ENCODE assay signal across 2 cellular contexts in the genomic region with DNA sequence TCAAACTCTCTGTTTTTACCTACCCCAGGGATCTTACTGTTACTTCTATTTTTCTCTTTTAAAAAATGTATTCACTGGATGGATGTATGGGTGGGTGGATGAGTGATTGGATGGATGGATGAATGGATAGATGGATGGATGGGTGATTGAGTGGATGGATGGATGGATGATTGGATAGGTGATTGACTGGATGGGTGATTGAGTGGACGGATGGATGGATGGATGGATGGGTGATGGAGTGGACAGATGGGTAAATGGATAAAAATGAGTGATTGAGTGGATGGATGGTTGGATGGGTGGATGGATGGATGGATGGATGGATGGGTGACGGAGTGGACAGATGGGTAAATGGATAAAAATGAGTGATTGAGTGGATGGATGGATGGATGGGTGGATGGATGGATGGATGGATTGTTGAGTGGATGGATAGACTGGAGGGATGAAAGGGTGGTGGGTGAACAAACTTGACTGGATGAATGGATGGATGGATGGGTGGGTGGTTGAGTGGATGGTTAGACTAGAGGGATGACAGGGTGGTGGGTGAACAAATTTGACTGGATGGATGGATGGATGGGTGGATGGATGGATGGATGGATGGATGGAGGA.
TF ChIP-seq lines count a peak whose summit lies in the region.

No MANE protein-coding gene starts in this region.

TF ChIP-seq in HCT116, 20 proteins besides CTCF, POLR2A, EP300 and RAD21 (continued from another document):
- TF ChIP-seq EGR1 (IDR thresholded peaks at IDR 0.05; ENCODE audit: low read depth) = no peak
- TF ChIP-seq ELF1 (IDR thresholded peaks at IDR 0.05; ENCODE audit: borderline replicate concordance, low read depth) = no peak
- no peak for TF ChIP-seq EZH2 (IDR thresholded peaks at IDR 0.05)

TF ChIP-seq in K562, 482 proteins besides CTCF, POLR2A, EP300 and RAD21 (continued from another document and continues in another):
- TF ChIP-seq, protein P1, sequence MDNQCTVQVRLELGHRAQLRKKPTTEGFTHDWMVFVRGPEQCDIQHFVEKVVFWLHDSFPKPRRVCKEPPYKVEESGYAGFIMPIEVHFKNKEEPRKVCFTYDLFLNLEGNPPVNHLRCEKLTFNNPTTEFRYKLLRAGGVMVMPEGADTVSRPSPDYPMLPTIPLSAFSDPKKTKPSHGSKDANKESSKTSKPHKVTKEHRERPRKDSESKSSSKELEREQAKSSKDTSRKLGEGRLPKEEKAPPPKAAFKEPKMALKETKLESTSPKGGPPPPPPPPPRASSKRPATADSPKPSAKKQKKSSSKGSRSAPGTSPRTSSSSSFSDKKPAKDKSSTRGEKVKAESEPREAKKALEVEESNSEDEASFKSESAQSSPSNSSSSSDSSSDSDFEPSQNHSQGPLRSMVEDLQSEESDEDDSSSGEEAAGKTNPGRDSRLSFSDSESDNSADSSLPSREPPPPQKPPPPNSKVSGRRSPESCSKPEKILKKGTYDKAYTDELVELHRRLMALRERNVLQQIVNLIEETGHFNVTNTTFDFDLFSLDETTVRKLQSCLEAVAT (IDR thresholded peaks at IDR 0.05) = 0 out of 4 replicates have a peak, but pooled peaks of 1 of the 2 experiments have one; percentile 11
- TF ChIP-seq, protein P2, sequence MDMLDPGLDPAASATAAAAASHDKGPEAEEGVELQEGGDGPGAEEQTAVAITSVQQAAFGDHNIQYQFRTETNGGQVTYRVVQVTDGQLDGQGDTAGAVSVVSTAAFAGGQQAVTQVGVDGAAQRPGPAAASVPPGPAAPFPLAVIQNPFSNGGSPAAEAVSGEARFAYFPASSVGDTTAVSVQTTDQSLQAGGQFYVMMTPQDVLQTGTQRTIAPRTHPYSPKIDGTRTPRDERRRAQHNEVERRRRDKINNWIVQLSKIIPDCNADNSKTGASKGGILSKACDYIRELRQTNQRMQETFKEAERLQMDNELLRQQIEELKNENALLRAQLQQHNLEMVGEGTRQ (CRISPR knock-in tag; IDR thresholded peaks at IDR 0.05) = no peak
- no peak for TF ChIP-seq ZNF696 (CRISPR knock-in tag; conservative IDR thresholded peaks at IDR 0.05)
- no peak for TF ChIP-seq KLF13 (tag; IDR thresholded peaks at IDR 0.05; ENCODE audit: borderline replicate concordance, low read depth)
- TF ChIP-seq PCBP1 (IDR thresholded peaks at IDR 0.05; ENCODE audit: low read depth, low read length, poor library complexity, severe bottlenecking) = no peak
- TF ChIP-seq, protein P3, sequence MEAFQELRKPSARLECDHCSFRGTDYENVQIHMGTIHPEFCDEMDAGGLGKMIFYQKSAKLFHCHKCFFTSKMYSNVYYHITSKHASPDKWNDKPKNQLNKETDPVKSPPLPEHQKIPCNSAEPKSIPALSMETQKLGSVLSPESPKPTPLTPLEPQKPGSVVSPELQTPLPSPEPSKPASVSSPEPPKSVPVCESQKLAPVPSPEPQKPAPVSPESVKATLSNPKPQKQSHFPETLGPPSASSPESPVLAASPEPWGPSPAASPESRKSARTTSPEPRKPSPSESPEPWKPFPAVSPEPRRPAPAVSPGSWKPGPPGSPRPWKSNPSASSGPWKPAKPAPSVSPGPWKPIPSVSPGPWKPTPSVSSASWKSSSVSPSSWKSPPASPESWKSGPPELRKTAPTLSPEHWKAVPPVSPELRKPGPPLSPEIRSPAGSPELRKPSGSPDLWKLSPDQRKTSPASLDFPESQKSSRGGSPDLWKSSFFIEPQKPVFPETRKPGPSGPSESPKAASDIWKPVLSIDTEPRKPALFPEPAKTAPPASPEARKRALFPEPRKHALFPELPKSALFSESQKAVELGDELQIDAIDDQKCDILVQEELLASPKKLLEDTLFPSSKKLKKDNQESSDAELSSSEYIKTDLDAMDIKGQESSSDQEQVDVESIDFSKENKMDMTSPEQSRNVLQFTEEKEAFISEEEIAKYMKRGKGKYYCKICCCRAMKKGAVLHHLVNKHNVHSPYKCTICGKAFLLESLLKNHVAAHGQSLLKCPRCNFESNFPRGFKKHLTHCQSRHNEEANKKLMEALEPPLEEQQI (IDR thresholded peaks at IDR 0.05) = no peak
- TF ChIP-seq, protein P4, sequence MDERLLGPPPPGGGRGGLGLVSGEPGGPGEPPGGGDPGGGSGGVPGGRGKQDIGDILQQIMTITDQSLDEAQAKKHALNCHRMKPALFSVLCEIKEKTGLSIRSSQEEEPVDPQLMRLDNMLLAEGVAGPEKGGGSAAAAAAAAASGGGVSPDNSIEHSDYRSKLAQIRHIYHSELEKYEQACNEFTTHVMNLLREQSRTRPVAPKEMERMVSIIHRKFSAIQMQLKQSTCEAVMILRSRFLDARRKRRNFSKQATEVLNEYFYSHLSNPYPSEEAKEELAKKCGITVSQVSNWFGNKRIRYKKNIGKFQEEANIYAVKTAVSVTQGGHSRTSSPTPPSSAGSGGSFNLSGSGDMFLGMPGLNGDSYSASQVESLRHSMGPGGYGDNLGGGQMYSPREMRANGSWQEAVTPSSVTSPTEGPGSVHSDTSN (CRISPR knock-in tag; IDR thresholded peaks at IDR 0.05; ENCODE audit: low read depth) = no peak
- TF ChIP-seq, protein P4 (tag; conservative IDR thresholded peaks at IDR 0.05; ENCODE audit: low read depth) = peak; percentile 64
- TF ChIP-seq, protein P5, sequence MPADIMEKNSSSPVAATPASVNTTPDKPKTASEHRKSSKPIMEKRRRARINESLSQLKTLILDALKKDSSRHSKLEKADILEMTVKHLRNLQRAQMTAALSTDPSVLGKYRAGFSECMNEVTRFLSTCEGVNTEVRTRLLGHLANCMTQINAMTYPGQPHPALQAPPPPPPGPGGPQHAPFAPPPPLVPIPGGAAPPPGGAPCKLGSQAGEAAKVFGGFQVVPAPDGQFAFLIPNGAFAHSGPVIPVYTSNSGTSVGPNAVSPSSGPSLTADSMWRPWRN (IDR thresholded peaks at IDR 0.05; ENCODE audit: low read depth) = no peak
- TF ChIP-seq NR2C2 (CRISPR knock-in tag; IDR thresholded peaks at IDR 0.05) = no peak
- no peak for TF ChIP-seq NR2C2 (tag; IDR thresholded peaks at IDR 0.05)
- peak; percentile 56; the same call in 1 of the 2 replicates for TF ChIP-seq MCM3 (IDR thresholded peaks at IDR 0.05)
- TF ChIP-seq, protein P6, sequence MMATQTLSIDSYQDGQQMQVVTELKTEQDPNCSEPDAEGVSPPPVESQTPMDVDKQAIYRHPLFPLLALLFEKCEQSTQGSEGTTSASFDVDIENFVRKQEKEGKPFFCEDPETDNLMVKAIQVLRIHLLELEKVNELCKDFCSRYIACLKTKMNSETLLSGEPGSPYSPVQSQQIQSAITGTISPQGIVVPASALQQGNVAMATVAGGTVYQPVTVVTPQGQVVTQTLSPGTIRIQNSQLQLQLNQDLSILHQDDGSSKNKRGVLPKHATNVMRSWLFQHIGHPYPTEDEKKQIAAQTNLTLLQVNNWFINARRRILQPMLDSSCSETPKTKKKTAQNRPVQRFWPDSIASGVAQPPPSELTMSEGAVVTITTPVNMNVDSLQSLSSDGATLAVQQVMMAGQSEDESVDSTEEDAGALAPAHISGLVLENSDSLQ (IDR thresholded peaks at IDR 0.05) = peak; percentile 22; the same call in 1 of the 2 replicates
- no peak for TF ChIP-seq ZNF12 (CRISPR knock-in tag; IDR thresholded peaks at IDR 0.05)
- no peak for TF ChIP-seq TGIF2 (CRISPR knock-in tag; IDR thresholded peaks at IDR 0.05)
- no peak for TF ChIP-seq ERF (CRISPR knock-in tag; IDR thresholded peaks at IDR 0.05)
- no peak for TF ChIP-seq COPS2 (conservative IDR thresholded peaks at IDR 0.05)
- 0 out of 2 replicates have a peak, but pooled peaks have one; percentile 31 for TF ChIP-seq TSC22D4 (tag; IDR thresholded peaks at IDR 0.05)
- TF ChIP-seq ZNF551 (CRISPR knock-in tag; IDR thresholded peaks at IDR 0.05) = no peak
- TF ChIP-seq ZNF3 (CRISPR knock-in tag; IDR thresholded peaks at IDR 0.05) = no peak
- no peak for TF ChIP-seq ETS2 (tag; IDR thresholded peaks at IDR 0.05; ENCODE audit: borderline replicate concordance, poor library complexity, severe bottlenecking)
- no peak for TF ChIP-seq FOXP1 (CRISPR knock-in tag; IDR thresholded peaks at IDR 0.05)
- TF ChIP-seq RBM17 (IDR thresholded peaks at IDR 0.05; ENCODE audit: borderline replicate concordance, low read depth, low read length) = no peak
- TF ChIP-seq CREM (IDR thresholded peaks at IDR 0.05; ENCODE audit: low read depth) = no peak
- TF ChIP-seq, protein P7, sequence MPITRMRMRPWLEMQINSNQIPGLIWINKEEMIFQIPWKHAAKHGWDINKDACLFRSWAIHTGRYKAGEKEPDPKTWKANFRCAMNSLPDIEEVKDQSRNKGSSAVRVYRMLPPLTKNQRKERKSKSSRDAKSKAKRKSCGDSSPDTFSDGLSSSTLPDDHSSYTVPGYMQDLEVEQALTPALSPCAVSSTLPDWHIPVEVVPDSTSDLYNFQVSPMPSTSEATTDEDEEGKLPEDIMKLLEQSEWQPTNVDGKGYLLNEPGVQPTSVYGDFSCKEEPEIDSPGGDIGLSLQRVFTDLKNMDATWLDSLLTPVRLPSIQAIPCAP (CRISPR knock-in tag; IDR thresholded peaks at IDR 0.05; ENCODE audit: borderline replicate concordance) = no peak
- TF ChIP-seq, protein P8, sequence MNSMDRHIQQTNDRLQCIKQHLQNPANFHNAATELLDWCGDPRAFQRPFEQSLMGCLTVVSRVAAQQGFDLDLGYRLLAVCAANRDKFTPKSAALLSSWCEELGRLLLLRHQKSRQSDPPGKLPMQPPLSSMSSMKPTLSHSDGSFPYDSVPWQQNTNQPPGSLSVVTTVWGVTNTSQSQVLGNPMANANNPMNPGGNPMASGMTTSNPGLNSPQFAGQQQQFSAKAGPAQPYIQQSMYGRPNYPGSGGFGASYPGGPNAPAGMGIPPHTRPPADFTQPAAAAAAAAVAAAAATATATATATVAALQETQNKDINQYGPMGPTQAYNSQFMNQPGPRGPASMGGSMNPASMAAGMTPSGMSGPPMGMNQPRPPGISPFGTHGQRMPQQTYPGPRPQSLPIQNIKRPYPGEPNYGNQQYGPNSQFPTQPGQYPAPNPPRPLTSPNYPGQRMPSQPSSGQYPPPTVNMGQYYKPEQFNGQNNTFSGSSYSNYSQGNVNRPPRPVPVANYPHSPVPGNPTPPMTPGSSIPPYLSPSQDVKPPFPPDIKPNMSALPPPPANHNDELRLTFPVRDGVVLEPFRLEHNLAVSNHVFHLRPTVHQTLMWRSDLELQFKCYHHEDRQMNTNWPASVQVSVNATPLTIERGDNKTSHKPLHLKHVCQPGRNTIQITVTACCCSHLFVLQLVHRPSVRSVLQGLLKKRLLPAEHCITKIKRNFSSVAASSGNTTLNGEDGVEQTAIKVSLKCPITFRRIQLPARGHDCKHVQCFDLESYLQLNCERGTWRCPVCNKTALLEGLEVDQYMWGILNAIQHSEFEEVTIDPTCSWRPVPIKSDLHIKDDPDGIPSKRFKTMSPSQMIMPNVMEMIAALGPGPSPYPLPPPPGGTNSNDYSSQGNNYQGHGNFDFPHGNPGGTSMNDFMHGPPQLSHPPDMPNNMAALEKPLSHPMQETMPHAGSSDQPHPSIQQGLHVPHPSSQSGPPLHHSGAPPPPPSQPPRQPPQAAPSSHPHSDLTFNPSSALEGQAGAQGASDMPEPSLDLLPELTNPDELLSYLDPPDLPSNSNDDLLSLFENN (IDR thresholded peaks at IDR 0.05; ENCODE audit: low read depth in 2 of 2, low read length in 2 of 2) = no peak
- peak; percentile 65 for TF ChIP-seq EHMT2 (IDR thresholded peaks at IDR 0.05)
